ENCODE assay signal across 1 cellular context in the genomic region with DNA sequence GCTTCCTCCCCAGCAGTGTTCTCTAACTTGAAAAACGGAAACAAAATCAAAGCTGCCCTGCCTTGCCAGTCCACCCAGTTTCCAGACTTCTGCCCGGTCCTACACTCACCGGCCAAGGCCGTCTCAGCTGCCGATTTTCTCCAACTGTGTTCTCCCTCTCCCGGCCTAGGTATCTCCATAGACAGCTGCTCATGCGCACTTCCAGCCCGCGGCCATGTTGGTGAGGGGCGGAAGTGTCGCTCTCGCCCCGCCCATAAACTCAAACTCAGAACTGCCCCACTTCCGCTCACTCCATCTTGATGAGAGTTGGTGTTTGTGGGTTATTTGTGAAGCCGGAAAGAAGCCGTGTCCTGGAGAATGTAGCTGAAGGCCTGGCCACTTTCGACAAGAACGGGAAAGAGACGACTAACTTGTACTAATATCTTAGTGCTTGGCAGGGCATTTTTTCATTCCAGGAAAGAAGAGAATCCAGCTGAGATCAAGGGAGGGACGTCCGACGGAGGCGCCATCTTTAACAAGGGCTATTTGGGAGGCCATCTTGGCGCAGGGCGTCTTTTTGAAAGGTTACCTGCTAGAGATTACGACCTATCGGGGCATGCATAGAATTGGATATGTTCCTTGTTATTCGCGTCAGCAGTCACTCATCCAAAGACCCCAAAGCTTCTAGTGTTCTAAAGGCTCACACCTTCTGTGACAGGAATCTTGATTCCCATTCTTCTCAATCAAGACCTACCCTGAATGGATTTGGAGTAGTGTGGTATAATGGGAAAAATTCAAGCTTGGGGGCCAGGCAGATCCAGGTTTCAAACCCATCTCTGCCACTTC.
A peak's percentile ranks its signal among the peaks of the same experiment; 100 is the strongest.
TF ChIP-seq lines count a peak whose summit lies in the region.

A gene with protein sequence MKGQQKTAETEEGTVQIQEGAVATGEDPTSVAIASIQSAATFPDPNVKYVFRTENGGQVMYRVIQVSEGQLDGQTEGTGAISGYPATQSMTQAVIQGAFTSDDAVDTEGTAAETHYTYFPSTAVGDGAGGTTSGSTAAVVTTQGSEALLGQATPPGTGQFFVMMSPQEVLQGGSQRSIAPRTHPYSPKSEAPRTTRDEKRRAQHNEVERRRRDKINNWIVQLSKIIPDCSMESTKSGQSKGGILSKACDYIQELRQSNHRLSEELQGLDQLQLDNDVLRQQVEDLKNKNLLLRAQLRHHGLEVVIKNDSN (minus strand): TSS at position 229 of the 825 bp plus-strand sequence. CDS start 2,702 bp downstream, outside the sequence.

TF ChIP-seq in GM12878, 131 proteins besides CTCF, POLR2A, EP300 and RAD21 (continued from another document):
- TF ChIP-seq TCF3 (IDR thresholded peaks at IDR 0.05; ENCODE audit: borderline replicate concordance, insufficient read depth, low read depth, low read length) (no peak), WRNIP1 (IDR thresholded peaks at IDR 0.05; ENCODE audit: borderline replicate concordance, low read depth, low read length) (peak; percentile 30; the same call in 1 of the 2 replicates), NFIC (IDR thresholded peaks at IDR 0.05; ENCODE audit: low read depth, low read length) (peak; percentile 73), CREB1 (IDR thresholded peaks at IDR 0.05; ENCODE audit: low read depth) (peak; percentile 84), TCF12 (IDR thresholded peaks at IDR 0.05; ENCODE audit: low read depth, low read length) (no peak), FOXK2 (IDR thresholded peaks at IDR 0.05) (no peak), NBN (IDR thresholded peaks at IDR 0.05) (peak; percentile 92), MTA3 (IDR thresholded peaks at IDR 0.05; ENCODE audit: borderline replicate concordance, low read length) (peak; percentile 45; the same call in 1 of the 2 replicates), PAX8 (IDR thresholded peaks at IDR 0.05) (peak; percentile 96), YY1 (IDR thresholded peaks at IDR 0.05; ENCODE audit: low read depth, low read length) (peak; percentile 97), SMAD1 (IDR thresholded peaks at IDR 0.05; ENCODE audit: low read depth, partially characterized antibody) (peak; percentile 79), POLR2AphosphoS5 (IDR thresholded peaks at IDR 0.05; ENCODE audit: low read length) (peak; percentile 95), SMAD5 (IDR thresholded peaks at IDR 0.05; ENCODE audit: low read depth) (peak; percentile 94), JUND (IDR thresholded peaks at IDR 0.05; ENCODE audit: low read depth, low read length) (no peak), KDM1A (IDR thresholded peaks at IDR 0.05; ENCODE audit: borderline replicate concordance) (no peak), CHD2 (IDR thresholded peaks at IDR 0.05; ENCODE audit: borderline replicate concordance, low read depth, low read length) (no peak), NRF1 (conservative IDR thresholded peaks at IDR 0.05; ENCODE audit: low read depth, low read length) (peak; percentile 65), NR2F1 (conservative IDR thresholded peaks at IDR 0.05) (no peak; the same call in 1 of the 2 replicates), SREBF1 (IDR thresholded peaks at IDR 0.05; ENCODE audit: low read length) (no peak; the same call in 1 of the 2 replicates), NR2C2 (IDR thresholded peaks at IDR 0.05; ENCODE audit: borderline replicate concordance, control insufficient read depth, insufficient read length, low read depth) (no peak), LARP7 (IDR thresholded peaks at IDR 0.05) (peak; percentile 47; the same call in 1 of the 2 replicates), TAF1 (IDR thresholded peaks at IDR 0.05; ENCODE audit: borderline replicate concordance, low read depth, low read length) (peak; percentile 88), FOS (IDR thresholded peaks at IDR 0.05; ENCODE audit: borderline replicate concordance, extremely low read depth, insufficient read length) (no peak)
- TF ChIP-seq, protein P1, sequence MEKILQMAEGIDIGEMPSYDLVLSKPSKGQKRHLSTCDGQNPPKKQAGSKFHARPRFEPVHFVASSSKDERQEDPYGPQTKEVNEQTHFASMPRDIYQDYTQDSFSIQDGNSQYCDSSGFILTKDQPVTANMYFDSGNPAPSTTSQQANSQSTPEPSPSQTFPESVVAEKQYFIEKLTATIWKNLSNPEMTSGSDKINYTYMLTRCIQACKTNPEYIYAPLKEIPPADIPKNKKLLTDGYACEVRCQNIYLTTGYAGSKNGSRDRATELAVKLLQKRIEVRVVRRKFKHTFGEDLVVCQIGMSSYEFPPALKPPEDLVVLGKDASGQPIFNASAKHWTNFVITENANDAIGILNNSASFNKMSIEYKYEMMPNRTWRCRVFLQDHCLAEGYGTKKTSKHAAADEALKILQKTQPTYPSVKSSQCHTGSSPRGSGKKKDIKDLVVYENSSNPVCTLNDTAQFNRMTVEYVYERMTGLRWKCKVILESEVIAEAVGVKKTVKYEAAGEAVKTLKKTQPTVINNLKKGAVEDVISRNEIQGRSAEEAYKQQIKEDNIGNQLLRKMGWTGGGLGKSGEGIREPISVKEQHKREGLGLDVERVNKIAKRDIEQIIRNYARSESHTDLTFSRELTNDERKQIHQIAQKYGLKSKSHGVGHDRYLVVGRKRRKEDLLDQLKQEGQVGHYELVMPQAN (conservative IDR thresholded peaks at IDR 0.05), result 0 out of 2 replicates have a peak, but pooled peaks have one; percentile 30
- TF ChIP-seq, protein P2, sequence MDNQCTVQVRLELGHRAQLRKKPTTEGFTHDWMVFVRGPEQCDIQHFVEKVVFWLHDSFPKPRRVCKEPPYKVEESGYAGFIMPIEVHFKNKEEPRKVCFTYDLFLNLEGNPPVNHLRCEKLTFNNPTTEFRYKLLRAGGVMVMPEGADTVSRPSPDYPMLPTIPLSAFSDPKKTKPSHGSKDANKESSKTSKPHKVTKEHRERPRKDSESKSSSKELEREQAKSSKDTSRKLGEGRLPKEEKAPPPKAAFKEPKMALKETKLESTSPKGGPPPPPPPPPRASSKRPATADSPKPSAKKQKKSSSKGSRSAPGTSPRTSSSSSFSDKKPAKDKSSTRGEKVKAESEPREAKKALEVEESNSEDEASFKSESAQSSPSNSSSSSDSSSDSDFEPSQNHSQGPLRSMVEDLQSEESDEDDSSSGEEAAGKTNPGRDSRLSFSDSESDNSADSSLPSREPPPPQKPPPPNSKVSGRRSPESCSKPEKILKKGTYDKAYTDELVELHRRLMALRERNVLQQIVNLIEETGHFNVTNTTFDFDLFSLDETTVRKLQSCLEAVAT (IDR thresholded peaks at IDR 0.05), result peak; percentile 94
- TF ChIP-seq, protein P3, sequence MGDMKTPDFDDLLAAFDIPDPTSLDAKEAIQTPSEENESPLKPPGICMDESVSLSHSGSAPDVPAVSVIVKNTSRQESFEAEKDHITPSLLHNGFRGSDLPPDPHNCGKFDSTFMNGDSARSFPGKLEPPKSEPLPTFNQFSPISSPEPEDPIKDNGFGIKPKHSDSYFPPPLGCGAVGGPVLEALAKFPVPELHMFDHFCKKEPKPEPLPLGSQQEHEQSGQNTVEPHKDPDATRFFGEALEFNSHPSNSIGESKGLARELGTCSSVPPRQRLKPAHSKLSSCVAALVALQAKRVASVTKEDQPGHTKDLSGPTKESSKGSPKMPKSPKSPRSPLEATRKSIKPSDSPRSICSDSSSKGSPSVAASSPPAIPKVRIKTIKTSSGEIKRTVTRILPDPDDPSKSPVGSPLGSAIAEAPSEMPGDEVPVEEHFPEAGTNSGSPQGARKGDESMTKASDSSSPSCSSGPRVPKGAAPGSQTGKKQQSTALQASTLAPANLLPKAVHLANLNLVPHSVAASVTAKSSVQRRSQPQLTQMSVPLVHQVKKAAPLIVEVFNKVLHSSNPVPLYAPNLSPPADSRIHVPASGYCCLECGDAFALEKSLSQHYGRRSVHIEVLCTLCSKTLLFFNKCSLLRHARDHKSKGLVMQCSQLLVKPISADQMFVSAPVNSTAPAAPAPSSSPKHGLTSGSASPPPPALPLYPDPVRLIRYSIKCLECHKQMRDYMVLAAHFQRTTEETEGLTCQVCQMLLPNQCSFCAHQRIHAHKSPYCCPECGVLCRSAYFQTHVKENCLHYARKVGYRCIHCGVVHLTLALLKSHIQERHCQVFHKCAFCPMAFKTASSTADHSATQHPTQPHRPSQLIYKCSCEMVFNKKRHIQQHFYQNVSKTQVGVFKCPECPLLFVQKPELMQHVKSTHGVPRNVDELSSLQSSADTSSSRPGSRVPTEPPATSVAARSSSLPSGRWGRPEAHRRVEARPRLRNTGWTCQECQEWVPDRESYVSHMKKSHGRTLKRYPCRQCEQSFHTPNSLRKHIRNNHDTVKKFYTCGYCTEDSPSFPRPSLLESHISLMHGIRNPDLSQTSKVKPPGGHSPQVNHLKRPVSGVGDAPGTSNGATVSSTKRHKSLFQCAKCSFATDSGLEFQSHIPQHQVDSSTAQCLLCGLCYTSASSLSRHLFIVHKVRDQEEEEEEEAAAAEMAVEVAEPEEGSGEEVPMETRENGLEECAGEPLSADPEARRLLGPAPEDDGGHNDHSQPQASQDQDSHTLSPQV (IDR thresholded peaks at IDR 0.05), result peak; percentile 50; the same call in 1 of the 2 replicates
- TF ChIP-seq, protein P4, sequence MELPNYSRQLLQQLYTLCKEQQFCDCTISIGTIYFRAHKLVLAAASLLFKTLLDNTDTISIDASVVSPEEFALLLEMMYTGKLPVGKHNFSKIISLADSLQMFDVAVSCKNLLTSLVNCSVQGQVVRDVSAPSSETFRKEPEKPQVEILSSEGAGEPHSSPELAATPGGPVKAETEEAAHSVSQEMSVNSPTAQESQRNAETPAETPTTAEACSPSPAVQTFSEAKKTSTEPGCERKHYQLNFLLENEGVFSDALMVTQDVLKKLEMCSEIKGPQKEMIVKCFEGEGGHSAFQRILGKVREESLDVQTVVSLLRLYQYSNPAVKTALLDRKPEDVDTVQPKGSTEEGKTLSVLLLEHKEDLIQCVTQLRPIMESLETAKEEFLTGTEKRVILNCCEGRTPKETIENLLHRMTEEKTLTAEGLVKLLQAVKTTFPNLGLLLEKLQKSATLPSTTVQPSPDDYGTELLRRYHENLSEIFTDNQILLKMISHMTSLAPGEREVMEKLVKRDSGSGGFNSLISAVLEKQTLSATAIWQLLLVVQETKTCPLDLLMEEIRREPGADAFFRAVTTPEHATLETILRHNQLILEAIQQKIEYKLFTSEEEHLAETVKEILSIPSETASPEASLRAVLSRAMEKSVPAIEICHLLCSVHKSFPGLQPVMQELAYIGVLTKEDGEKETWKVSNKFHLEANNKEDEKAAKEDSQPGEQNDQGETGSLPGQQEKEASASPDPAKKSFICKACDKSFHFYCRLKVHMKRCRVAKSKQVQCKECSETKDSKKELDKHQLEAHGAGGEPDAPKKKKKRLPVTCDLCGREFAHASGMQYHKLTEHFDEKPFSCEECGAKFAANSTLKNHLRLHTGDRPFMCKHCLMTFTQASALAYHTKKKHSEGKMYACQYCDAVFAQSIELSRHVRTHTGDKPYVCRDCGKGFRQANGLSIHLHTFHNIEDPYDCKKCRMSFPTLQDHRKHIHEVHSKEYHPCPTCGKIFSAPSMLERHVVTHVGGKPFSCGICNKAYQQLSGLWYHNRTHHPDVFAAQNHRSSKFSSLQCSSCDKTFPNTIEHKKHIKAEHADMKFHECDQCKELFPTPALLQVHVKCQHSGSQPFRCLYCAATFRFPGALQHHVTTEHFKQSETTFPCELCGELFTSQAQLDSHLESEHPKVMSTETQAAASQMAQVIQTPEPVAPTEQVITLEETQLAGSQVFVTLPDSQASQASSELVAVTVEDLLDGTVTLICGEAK (IDR thresholded peaks at IDR 0.05; ENCODE audit: borderline replicate concordance), result peak; percentile 96
TF ChIP-seq in GM12878: peak in this region for 48.
